7 cellular contexts compared by ENCODE assay signal in genomic region chr6:44220913-44221290, GRCh38. TPM values are rescaled to one million over a fixed set of nuclear protein-coding genes. Genes with fewer than 3 reads are reported as not detected.
A peak's percentile ranks its signal among the peaks of the same experiment; 100 is the strongest.
DNase-seq lines count a peak whose midpoint lies in the region; ATAC-seq and TF ChIP-seq lines count a peak whose summit lies in the region.
"Had no signal": no experiment of that assay in that cellular context is flagged by ENCODE, and none has a peak within 500 bp of the region (broad histone marks: within the 10 kb centered on the region; RNA-seq: fewer than 3 reads in every experiment).

No MANE protein-coding gene starts in this region.

- TF ChIP-seq CTCF in Loucy (conservative IDR thresholded peaks at IDR 0.05; ENCODE audit: low read length) (no peak), gastrocnemius medialis (IDR thresholded peaks at IDR 0.05 in 4 of 5, conservative IDR thresholded peaks at IDR 0.05 in 1 of 5) (no peak)

- peaks cover 6% of the 10 kb centered on the region; the same call in 1 of the 2 replicates for H3F3A ChIP-seq in Loucy (ENCODE audit: low read depth)

- no peaks in the 10 kb centered on the region for H4K20me1 ChIP-seq in Loucy (ENCODE audit: insufficient read depth, low read length, poor library complexity, severe bottlenecking)

- no peaks in the 10 kb centered on the region for H3K36me3 ChIP-seq in Loucy (ENCODE audit: insufficient read depth, low read length)
- H3K36me3 ChIP-seq in gastrocnemius medialis, result no peaks in the 10 kb centered on the region
- H3K36me3 ChIP-seq: SJSA1 had no signal

- peaks cover 57% of the 10 kb centered on the region for H3K4me1 ChIP-seq in Loucy (ENCODE audit: insufficient read depth, low read length, poor library complexity, severe bottlenecking)
- peaks cover 71 to 83% of the 10 kb centered on the region in 2 donors for H3K4me1 ChIP-seq in gastrocnemius medialis

- intact Hi-C loops in gastrocnemius medialis (cut with DNase I; ENCODE audit: low total_unique reads), result loop anchor here (1.0 to 5.0 kb wide), 2 partner anchors 13 to 449 kb away; partner anchors contain the start of gene VEGFA

- H3K9ac ChIP-seq in Loucy (ENCODE audit: low read depth, low read length, poor library complexity, severe bottlenecking), result peak overlapping the region; percentile 43

- H3K4me3 ChIP-seq in Loucy (ENCODE audit: low read length, poor library complexity, severe bottlenecking) (no peak overlapping the region), gastrocnemius medialis (no peak overlapping the region)
- H3K4me3 ChIP-seq: SJSA1 had no signal

- H3K27ac ChIP-seq in cingulate gyrus (ENCODE audit: low read depth, low read length) (peak overlapping the region; percentile 47), gastrocnemius medialis (peak overlapping the region; percentile 95 to 99 (median 98))
- H3K27ac ChIP-seq: SJSA1 had no signal

- no peaks in the 10 kb centered on the region for H3K9me2 ChIP-seq in Loucy (replicated peaks; ENCODE audit: low read depth, low read length)

- no peaks in the 10 kb centered on the region for H3K27me3 ChIP-seq in Loucy (ENCODE audit: insufficient read depth, low read length, poor library complexity, severe bottlenecking)
- H3K27me3 ChIP-seq in gastrocnemius medialis, result no peaks in the 10 kb centered on the region
- H3K27me3 ChIP-seq: SJSA1 had no signal

- H3K4me2 ChIP-seq in Loucy (ENCODE audit: low read depth, low read length, poor library complexity, severe bottlenecking), result no peak overlapping the region

- peaks cover 18% of the 10 kb centered on the region for H3K79me2 ChIP-seq in Loucy (ENCODE audit: insufficient read depth, low read length)

- no peak overlapping the region for H2AFZ ChIP-seq in Loucy (ENCODE audit: low read length)

- DNase-seq in gastrocnemius medialis (no peak), NCI-H526 (lab: John Stamatoyannopoulos, UW) (no peak), D341Med (ENCODE audit: low spot score) (no peak)
- no peak for DNase-seq in NK-92 treated with Interleukin-12 subunit alpha and Interleukin-12 subunit beta, amount 100 ng/mL, for 24 hours (lab: John Stamatoyannopoulos, UW)

- TF ChIP-seq POLR2A in gastrocnemius medialis (IDR thresholded peaks at IDR 0.05), result no peak

- no peak for ATAC-seq in gastrocnemius medialis

- H3K9me3 ChIP-seq in Loucy (ENCODE audit: insufficient read depth, low read depth, low read length), result no peaks in the 10 kb centered on the region
- H3K9me3 ChIP-seq in gastrocnemius medialis, result no peaks in the 10 kb centered on the region

- in situ Hi-C loops in gastrocnemius medialis (cut with MboI; ENCODE audit: low sequenced_read_pairs in 4 of 4), result no loop called here

RNA-seq across cellular contexts. Expression of gene SLC29A1, which starts 2.5 kb away (rescaled TPM):
- total RNA-seq in gastrocnemius medialis, result 10 to 100 TPM; 18.3 to 95.5 (median 40.8) TPM

RNA-seq across cellular contexts. Expression of gene MYMX, which starts 4.2 kb away (rescaled TPM):
- not detected for total RNA-seq in gastrocnemius medialis

RNA-seq across cellular contexts. Expression of gene HSP90AB1, which starts 26.0 kb away (rescaled TPM):
- 1,000 to 10,000 TPM in 2 of 4 donors, 100 to 1,000 TPM in 2; 878 to 1,576 (median 1,106) TPM for total RNA-seq in gastrocnemius medialis

RNA-seq across cellular contexts. Expression of gene SLC35B2, which starts 36.4 kb away (rescaled TPM):
- 10 to 100 TPM; 14.9 to 35.9 (median 21.4) TPM for total RNA-seq in gastrocnemius medialis

RNA-seq across cellular contexts. Expression of gene NFKBIE, which starts 44.4 kb away (rescaled TPM):
- total RNA-seq in gastrocnemius medialis, result 10 to 100 TPM in 2 of 4 donors, 1 to 10 TPM in 2; 4.1 to 11.1 (median 10.0) TPM
